ENCODE assay signal across 16 cellular contexts in genomic region chr5:43554497-43554896, GRCh38. TPM values are rescaled to one million over a fixed set of nuclear protein-coding genes. Genes with fewer than 3 reads are reported as not detected.
DNase-seq lines count a peak whose midpoint lies in the region; ATAC-seq, FAIRE-seq and TF ChIP-seq lines count a peak whose summit lies in the region.
"Had no signal": no experiment of that assay in that cellular context is flagged by ENCODE, and none has a peak within 500 bp of the region (broad histone marks: within the 10 kb centered on the region; RNA-seq: fewer than 3 reads in every experiment).

No MANE protein-coding gene starts in this region.

- H3K27me3 Mint-ChIP-seq in immature natural killer cell (ENCODE audit: low read depth in 3 of 3) = peaks cover 6 to 11% (median 9%) of the 10 kb centered on the region in 3 donors
- H3K27me3 Mint-ChIP-seq: activated naive CD4-positive, alpha-beta T cell treated with anti-CD3 and anti-CD28 coated beads, Interleukin-2, amount 50 U/mL, for 24 hours had no signal

- ATAC-seq in GM12878 (no peak), GM18511 (IDR thresholded peaks at IDR 0.05; ENCODE audit: unreplicated experiment) (no peak), GM21737 (IDR thresholded peaks at IDR 0.05; ENCODE audit: unreplicated experiment) (no peak), HG03520 (IDR thresholded peaks at IDR 0.05; ENCODE audit: unreplicated experiment) (no peak)

- H2AK5ac ChIP-seq in mesenchymal stem cell (ENCODE audit: low read length, severe bottlenecking) = no peak overlapping the region

- H4K20me1 ChIP-seq in GM12878 (ENCODE audit: control insufficient read depth, insufficient read depth) = no peaks in the 10 kb centered on the region

- no peak overlapping the region for H4K8ac ChIP-seq in mesenchymal stem cell (ENCODE audit: low read length)

- no peaks in the 10 kb centered on the region for H3K9me3 ChIP-seq in GM12878 (replicated peaks; ENCODE audit: control insufficient read depth, insufficient read depth, low read length)
- no peaks in the 10 kb centered on the region for H3K9me3 ChIP-seq in mesenchymal stem cell (ENCODE audit: control insufficient read depth, low read length)
- H3K9me3 ChIP-seq: esophagus muscularis mucosa, MG63, prostate gland, vagina had no signal

- TF ChIP-seq POLR2A in GM12878 (IDR thresholded peaks at IDR 0.05; ENCODE audit: low read depth, low read length) = no peak

- H2AFZ ChIP-seq in GM12878 (ENCODE audit: control insufficient read depth, low read depth, low read length) (no peak overlapping the region), mesenchymal stem cell (ENCODE audit: low read depth, low read length) (no peak overlapping the region)

- H3K14ac ChIP-seq in mesenchymal stem cell (ENCODE audit: low read length in 2 of 2) = no peak overlapping the region

- no peak overlapping the region for H2BK12ac ChIP-seq in mesenchymal stem cell (ENCODE audit: low read length in 2 of 2)

- H2BK120ac ChIP-seq in mesenchymal stem cell (ENCODE audit: low read depth, low read length) = no peak overlapping the region

- H3K4me2 ChIP-seq in GM12878 (ENCODE audit: control insufficient read depth, insufficient read depth) = peak overlapping the region; percentile 83
- H3K4me2 ChIP-seq in mesenchymal stem cell (ENCODE audit: low read length, poor library complexity, severe bottlenecking) = peak overlapping the region; percentile 1

- no peaks in the 10 kb centered on the region for H3K9me3 Mint-ChIP-seq in immature natural killer cell
- H3K9me3 Mint-ChIP-seq: activated naive CD4-positive, alpha-beta T cell treated with anti-CD3 and anti-CD28 coated beads, Interleukin-2, amount 50 U/mL, for 24 hours had no signal

- no peak overlapping the region for H2BK15ac ChIP-seq in mesenchymal stem cell (ENCODE audit: low read depth, poor library complexity, severe bottlenecking)

- SMC1A ChIA-PET in GM12878 (lab: Charles Lee; ENCODE audit: uncharacterized antibody, unreplicated experiment) = interaction anchor here (0.8 to 2.8 kb wide), 12 partner anchors 11 to 77 kb away, joined by 3 to 27 read pairs (median 6); partner anchors contain the start of genes C5orf34 and NNT

- RAD21 ChIA-PET in GM12878 (lab: Charles Lee; ENCODE audit: unreplicated experiment) = interaction anchor here (1.1 to 3.8 kb wide), 9 partner anchors 10 to 76 kb away, joined by 3 to 19 read pairs (median 8); partner anchors contain the start of genes C5orf34, NNT and TMEM267

- H3K36me3 ChIP-seq in GM12878 (ENCODE audit: control insufficient read depth in 2 of 2, insufficient read depth in 2 of 2, low read length in 1 of 2) = peaks cover 0 to 12% of the 10 kb centered on the region in 2 experiments; a peak in 2 of 4 replicates
- H3K36me3 ChIP-seq in mesenchymal stem cell (ENCODE audit: control insufficient read depth in 1 of 2, insufficient read depth in 2 of 2, low read depth in 1 of 2, low read length in 2 of 2) = peaks cover 0 to 58% of the 10 kb centered on the region in 2 experiments
- H3K36me3 ChIP-seq: prostate gland had no signal

- no peak overlapping the region for H4K91ac ChIP-seq in mesenchymal stem cell (ENCODE audit: low read length)

- no peak overlapping the region for H3K27ac Mint-ChIP-seq in immature natural killer cell
- H3K27ac Mint-ChIP-seq: activated naive CD4-positive, alpha-beta T cell treated with anti-CD3 and anti-CD28 coated beads, Interleukin-2, amount 50 U/mL, for 24 hours had no signal

- TF ChIP-seq EP300 in GM12878 (IDR thresholded peaks at IDR 0.05; ENCODE audit: borderline replicate concordance in 1 of 2, control insufficient read depth in 1 of 2, low read depth in 2 of 2, low read length in 2 of 2) = no peak

- H3K4me3 ChIP-seq in AG04449 (ENCODE audit: low read depth, low read length) (peak overlapping the region; percentile 18; the same call in 1 of the 2 replicates), HFF-Myc (replicated peaks; ENCODE audit: low read depth, low read length) (peak overlapping the region; percentile 65), GM12878 (peak overlapping the region; percentile 94), mesenchymal stem cell (ENCODE audit: insufficient read depth in 1 of 2, low read depth in 1 of 2, low read length in 2 of 2) (peak overlapping the region in 1 of 2 experiments; percentile 96)

- H3K79me1 ChIP-seq in mesenchymal stem cell (replicated peaks; ENCODE audit: low read length, poor library complexity, severe bottlenecking) = peaks cover 1% of the 10 kb centered on the region

- no peaks in the 10 kb centered on the region for H3K27me3 ChIP-seq in GM12878 (replicated peaks in 1 of 2; ENCODE audit: control insufficient read depth in 2 of 2, insufficient read depth in 2 of 2, low read length in 1 of 2)
- no peaks in the 10 kb centered on the region for H3K27me3 ChIP-seq in mesenchymal stem cell (ENCODE audit: control insufficient read depth in 1 of 2, insufficient read depth in 1 of 2, low read length in 2 of 2)
- H3K27me3 ChIP-seq: esophagus muscularis mucosa, MG63, vagina had no signal

- TF ChIP-seq RAD21 in GM12878 (IDR thresholded peaks at IDR 0.05; ENCODE audit: insufficient read depth, low read depth, low read length) = no peak

- no TSS peak for BruUV-seq in GM12878 (replicated peaks; lab: Mats Ljungman, UMichigan)

- 95% methylated on average over 1 of the region's 1 CpG for WGBS in GM12878 (ENCODE audit: insufficient coverage, insufficient replicate concordance, low lambda C conversion rate, missing lambda C conversion rate)
- 93% methylated on average over 1 of the region's 1 CpG for WGBS in mesenchymal stem cell

- peak overlapping the region in 1 of 5 donors; percentile 19 for H3K4me3 Mint-ChIP-seq in immature natural killer cell
- H3K4me3 Mint-ChIP-seq: activated naive CD4-positive, alpha-beta T cell treated with anti-CD3 and anti-CD28 coated beads, Interleukin-2, amount 50 U/mL, for 24 hours had no signal

- no peak overlapping the region for H3K23ac ChIP-seq in mesenchymal stem cell (ENCODE audit: low read length in 2 of 2)

- H2BK5ac ChIP-seq in mesenchymal stem cell (ENCODE audit: low read depth, low read length, poor library complexity, severe bottlenecking) = no peak overlapping the region

- POLR2A ChIA-PET in AG04449 (lab: Yijun Ruan, JAX) (no interaction called here), GM12878 (lab: Charles Lee) (interaction anchor here (0.6 to 3.6 kb wide), 6 partner anchors 11 to 70 kb away, joined by 3 to 19 read pairs (median 10); partner anchors contain the start of genes NNT and TMEM267)

- CTCF ChIA-PET in AG04449 (lab: Yijun Ruan, JAX) = interaction anchor here (0.9 to 2.6 kb wide), 8 partner anchors 9 to 76 kb away, joined by 3 to 15 read pairs (median 4); no protein-coding TSS in a partner anchor
- CTCF ChIA-PET in GM12878 (lab: Yijun Ruan, JAX) = interaction anchor here (0.7 to 4.4 kb wide), 13 partner anchors 10 to 83 kb away, joined by 3 to 31 read pairs (median 4); partner anchors contain the start of genes NNT and TMEM267

- H3K36me3 Mint-ChIP-seq in immature natural killer cell = peaks cover under 1 to 5% (median 4%) of the 10 kb centered on the region in 3 donors
- H3K36me3 Mint-ChIP-seq: activated naive CD4-positive, alpha-beta T cell treated with anti-CD3 and anti-CD28 coated beads, Interleukin-2, amount 50 U/mL, for 24 hours had no signal

- in situ Hi-C loops in GM12878 (cut with MboI) = no loop called here

- peaks cover 66% of the 10 kb centered on the region for H3K79me2 ChIP-seq in GM12878 (ENCODE audit: control insufficient read depth, insufficient read depth, low read length)

- H3K4ac ChIP-seq in mesenchymal stem cell (ENCODE audit: low read depth in 1 of 2, low read length in 2 of 2) = no peak overlapping the region

- H3K27ac ChIP-seq in GM12878 (ENCODE audit: control insufficient read depth, insufficient read depth) (no peak overlapping the region), mesenchymal stem cell (ENCODE audit: low read length, poor library complexity, severe bottlenecking) (no peak overlapping the region)
- H3K27ac ChIP-seq: esophagus muscularis mucosa, prostate gland, vagina, WERI-Rb-1 had no signal

- peaks cover 9 to 25% of the 10 kb centered on the region in 2 donors for H3K4me1 Mint-ChIP-seq in immature natural killer cell

- DNase-seq in AG04449 (ENCODE audit: low read depth, low spot score) (no peak), HFF-Myc (ENCODE audit: extremely low read depth, low read depth) (no peak), GM12878 (ENCODE audit: low read depth, low spot score) (no peak), mesenchymal stem cell (no peak), immature natural killer cell (no peak)
- DNase-seq: activated CD8-positive, alpha-beta memory T cell treated with anti-CD3 and anti-CD28 coated beads, Interleukin-2, amount 50 U/mL, for 48 hours; cerebellar nuclear complex; MG63; WERI-Rb-1 had no signal

- intact Hi-C loops in GM12878 (cut with micrococcal nuclease; ENCODE audit: unreplicated experiment) = loop anchor here (10.0 kb wide), 1 partner anchor 560 kb away; no protein-coding TSS in a partner anchor

- no peak for FAIRE-seq in GM12878 (lab: Jason Lieb, UNC)

- TF ChIP-seq CTCF in AG04449 (IDR thresholded peaks at IDR 0.05; ENCODE audit: insufficient read depth, low read length, missing control alignments) (no peak), HFF-Myc (IDR thresholded peaks at IDR 0.05; ENCODE audit: low read depth, low read length, missing control alignments) (no peak), GM12878 (IDR thresholded peaks at IDR 0.05 in 2 of 3, conservative IDR thresholded peaks at IDR 0.05 in 1 of 3; ENCODE audit: control insufficient read depth in 2 of 3, extremely low read depth in 1 of 3, insufficient read depth in 1 of 3, low read depth in 3 of 3, low read length in 3 of 3) (no peak)

- H3K9ac ChIP-seq in GM12878 (ENCODE audit: control insufficient read depth, insufficient read depth, low read length) = no peak overlapping the region; the same call in 1 of the 2 replicates
- H3K9ac ChIP-seq in mesenchymal stem cell (ENCODE audit: low read length) = peak overlapping the region; percentile 97

- H3K4me1 ChIP-seq in GM12878 (ENCODE audit: control insufficient read depth, insufficient read depth, low read length) (peaks cover 13% of the 10 kb centered on the region), mesenchymal stem cell (ENCODE audit: control insufficient read depth, insufficient read depth, low read depth, low read length) (peaks cover 1% of the 10 kb centered on the region)
- H3K4me1 ChIP-seq: prostate gland had no signal

- no peak overlapping the region for H3K18ac ChIP-seq in mesenchymal stem cell (ENCODE audit: low read depth in 1 of 2, low read length in 2 of 2)

RNA-seq across cellular contexts. Expression of gene PAIP1, which starts 2.4 kb away (rescaled TPM):
- total RNA-seq in GM12878 (2013; cell fraction: nucleolus; rRNA removed) = 27.2 and 28.4 TPM in 2 replicates
- 55.6 and 67.0 TPM in 2 replicates for total RNA-seq in GM12878 (2014; rRNA removed)
- 56.3 and 64.1 TPM in 2 replicates for total RNA-seq in GM12878 (2014; rRNA removed; fragmentation: Illumina TruSeq; extraction: Trizol)
- 42.2 and 43.0 TPM in 2 replicates for total RNA-seq in GM12878 (2021)
- polyA plus RNA-seq in GM12878 (2011; ENCODE audit: low read depth) = 14.1 TPM
- polyA plus RNA-seq in GM12878 (2011; rRNA removed) = 90.9 and 94.3 TPM in 2 replicates
- 39.9 and 43.7 TPM in 2 replicates for polyA plus RNA-seq in GM12878 (2011; cell fraction: cytosol; rRNA removed)
- 30.6 and 38.6 TPM in 2 replicates for polyA plus RNA-seq in GM12878 (2011; cell fraction: nucleus; rRNA removed)
- 26.2 and 35.9 TPM in 2 replicates for polyA plus RNA-seq in GM12878 (2012)
- 63.4 and 81.3 TPM in 2 replicates for polyA plus RNA-seq in GM12878 (2014; fragmentation: Illumina TruSeq; extraction: Trizol)
- 10 to 100 TPM; 37.4 to 52.7 TPM for polyA plus RNA-seq in GM12878 (2014; fragmentation: Nextera tagmentation; extraction: Ambion mirVana)
- polyA plus RNA-seq in GM12878 (2014; rRNA removed) = 43.3 and 46.4 TPM in 2 replicates
- polyA plus RNA-seq in GM12878 (2016; fragmentation: Nextera tagmentation; extraction: Ambion mirVana) = 10 to 100 TPM; 58.3 to 70.7 TPM
- 59.9 and 66.1 TPM in 2 replicates for polyA minus RNA-seq in GM12878 (2011; rRNA and poly(A)+ RNA removed)
- 22.3 and 22.8 TPM in 2 replicates for polyA minus RNA-seq in GM12878 (2011; cell fraction: cytosol; rRNA and poly(A)+ RNA removed)
- 10.8 and 17.7 TPM in 2 replicates for polyA minus RNA-seq in GM12878 (2011; cell fraction: nucleus; rRNA and poly(A)+ RNA removed)
- polyA plus RNA-seq in mesenchymal stem cell (2013, experiment 1 of 2) = 85.3 TPM
- polyA plus RNA-seq in mesenchymal stem cell (2013, experiment 2 of 2) = 85.1 TPM
- polyA plus RNA-seq in immature natural killer cell = 10 to 100 TPM; 28.4 to 30.3 (median 29.4) TPM

RNA-seq across cellular contexts. Expression of gene C5orf34, which starts 39.5 kb away (rescaled TPM):
- 27.1 and 27.9 TPM in 2 replicates for total RNA-seq in GM12878 (2013; cell fraction: nucleolus; rRNA removed)
- total RNA-seq in GM12878 (2014; rRNA removed) = 9.4 and 13.0 TPM in 2 replicates
- 9.9 and 10.6 TPM in 2 replicates for total RNA-seq in GM12878 (2014; rRNA removed; fragmentation: Illumina TruSeq; extraction: Trizol)
- total RNA-seq in GM12878 (2021) = 5.6 and 6.1 TPM in 2 replicates
- 1.0 TPM for polyA plus RNA-seq in GM12878 (2011; ENCODE audit: low read depth)
- 12.0 and 16.4 TPM in 2 replicates for polyA plus RNA-seq in GM12878 (2011; rRNA removed)
- 3.3 and 4.2 TPM in 2 replicates for polyA plus RNA-seq in GM12878 (2011; cell fraction: cytosol; rRNA removed)
- 17.5 and 18.4 TPM in 2 replicates for polyA plus RNA-seq in GM12878 (2011; cell fraction: nucleus; rRNA removed)
- 1.8 and 4.2 TPM in 2 replicates for polyA plus RNA-seq in GM12878 (2012)
- polyA plus RNA-seq in GM12878 (2014; fragmentation: Illumina TruSeq; extraction: Trizol) = 10.6 and 14.9 TPM in 2 replicates
- 1 to 10 TPM; 7.4 to 8.8 TPM for polyA plus RNA-seq in GM12878 (2014; fragmentation: Nextera tagmentation; extraction: Ambion mirVana)
- polyA plus RNA-seq in GM12878 (2014; rRNA removed) = 6.5 and 6.9 TPM in 2 replicates
- polyA plus RNA-seq in GM12878 (2016; fragmentation: Nextera tagmentation; extraction: Ambion mirVana) = 10 to 100 TPM; 12.9 to 15.1 TPM
- 9.8 and 15.1 TPM in 2 replicates for polyA minus RNA-seq in GM12878 (2011; rRNA and poly(A)+ RNA removed)
- 1.9 and 2.9 TPM in 2 replicates for polyA minus RNA-seq in GM12878 (2011; cell fraction: cytosol; rRNA and poly(A)+ RNA removed)
- polyA minus RNA-seq in GM12878 (2011; cell fraction: nucleus; rRNA and poly(A)+ RNA removed) = 9.1 and 12.9 TPM in 2 replicates
- polyA plus RNA-seq in mesenchymal stem cell (2013, experiment 1 of 2) = 1.3 TPM
- polyA plus RNA-seq in mesenchymal stem cell (2013, experiment 2 of 2) = 1.4 TPM
- polyA plus RNA-seq in immature natural killer cell = 1 to 10 TPM; 1.3 to 3.3 (median 1.5) TPM
- total RNA-seq: vagina had no signal

RNA-seq across cellular contexts. Expression of gene NNT, which starts 48.5 kb away (rescaled TPM):
- total RNA-seq in GM12878 (2013; cell fraction: nucleolus; rRNA removed) = 185 and 188 TPM in 2 replicates
- 47.1 and 66.6 TPM in 2 replicates for total RNA-seq in GM12878 (2014; rRNA removed)
- total RNA-seq in GM12878 (2014; rRNA removed; fragmentation: Illumina TruSeq; extraction: Trizol) = 56.8 and 60.7 TPM in 2 replicates
- 58.4 and 63.3 TPM in 2 replicates for total RNA-seq in GM12878 (2021)
- polyA plus RNA-seq in GM12878 (2011; ENCODE audit: low read depth) = 24.2 TPM
- polyA plus RNA-seq in GM12878 (2011; rRNA removed) = 59.6 and 72.4 TPM in 2 replicates
- polyA plus RNA-seq in GM12878 (2011; cell fraction: cytosol; rRNA removed) = 42.4 and 46.2 TPM in 2 replicates
- 110 and 163 TPM in 2 replicates for polyA plus RNA-seq in GM12878 (2011; cell fraction: nucleus; rRNA removed)
- 24.6 and 34.4 TPM in 2 replicates for polyA plus RNA-seq in GM12878 (2012)
- 43.6 and 59.2 TPM in 2 replicates for polyA plus RNA-seq in GM12878 (2014; fragmentation: Illumina TruSeq; extraction: Trizol)
- 10 to 100 TPM; 20.8 to 23.1 TPM for polyA plus RNA-seq in GM12878 (2014; fragmentation: Nextera tagmentation; extraction: Ambion mirVana)
- 34.5 and 41.1 TPM in 2 replicates for polyA plus RNA-seq in GM12878 (2014; rRNA removed)
- 10 to 100 TPM; 64.9 to 73.1 TPM for polyA plus RNA-seq in GM12878 (2016; fragmentation: Nextera tagmentation; extraction: Ambion mirVana)
- 112 and 115 TPM in 2 replicates for polyA minus RNA-seq in GM12878 (2011; rRNA and poly(A)+ RNA removed)
- polyA minus RNA-seq in GM12878 (2011; cell fraction: cytosol; rRNA and poly(A)+ RNA removed) = 24.5 and 31.7 TPM in 2 replicates
- polyA minus RNA-seq in GM12878 (2011; cell fraction: nucleus; rRNA and poly(A)+ RNA removed) = 85.1 and 112 TPM in 2 replicates
- 28.1 TPM for polyA plus RNA-seq in mesenchymal stem cell (2013, experiment 1 of 2)
- 28.1 TPM for polyA plus RNA-seq in mesenchymal stem cell (2013, experiment 2 of 2)
- polyA plus RNA-seq in immature natural killer cell = 10 to 100 TPM; 49.5 to 78.0 (median 60.6) TPM
